ENCODE assay signal across 12 cellular contexts in genomic region chr4:159360549-159360948, GRCh38.
DNase-seq lines count a peak whose midpoint lies in the region; ATAC-seq, FAIRE-seq and TF ChIP-seq lines count a peak whose summit lies in the region.
"Had no signal": no experiment of that assay in that cellular context is flagged by ENCODE, and none has a peak within 500 bp of the region (broad histone marks: within the 10 kb centered on the region; RNA-seq: fewer than 3 reads in every experiment).

No MANE protein-coding gene starts in this region.

- H3K4me3 ChIP-seq in AG04450 (ENCODE audit: low read depth, low read length): no peak overlapping the region
- no peak overlapping the region for H3K4me3 ChIP-seq in keratinocyte (ENCODE audit: control insufficient read depth in 2 of 3, extremely low read depth in 1 of 3, insufficient read depth in 2 of 3, low read depth in 1 of 3, low read length in 3 of 3)
- H3K4me3 ChIP-seq in upper lobe of left lung: no peak overlapping the region
- H3K4me3 ChIP-seq: upper lobe of right lung had no signal

- ATAC-seq in upper lobe of left lung (ENCODE audit: low FRiP score in 2 of 2): no peak
- ATAC-seq: upper lobe of right lung had no signal

- H3K9me3 ChIP-seq in AG04450 (ENCODE audit: control insufficient read depth, insufficient read depth, low read length) (peaks cover 2% of the 10 kb centered on the region; the same call in 1 of the 2 replicates), keratinocyte (ENCODE audit: control insufficient read depth, low read depth, low read length) (no peaks in the 10 kb centered on the region), upper lobe of left lung (no peaks in the 10 kb centered on the region)
- H3K9me3 ChIP-seq: upper lobe of right lung had no signal

- H3K79me2 ChIP-seq in keratinocyte (ENCODE audit: control insufficient read depth, insufficient read depth, low read length): no peaks in the 10 kb centered on the region

- CTCF ChIA-PET in AG04450 (lab: Charles Lee): interaction anchor here (2.2 kb wide), 1 partner anchor 158 kb away, joined by 4 read pairs; no protein-coding TSS in a partner anchor

- H3K27me3 ChIP-seq in AG04450 (ENCODE audit: control insufficient read depth, insufficient read depth, low read length) (no peaks in the 10 kb centered on the region), keratinocyte (ENCODE audit: control insufficient read depth, extremely low read depth, insufficient read depth, low read length) (no peaks in the 10 kb centered on the region), upper lobe of left lung (no peaks in the 10 kb centered on the region)
- H3K27me3 ChIP-seq: upper lobe of right lung had no signal

- FAIRE-seq in HTR-8/SVneo (lab: Jason Lieb, UNC) (no peak), keratinocyte (lab: Jason Lieb, UNC) (peak; percentile 96)

- peak overlapping the region; percentile 18 for H3K4me2 ChIP-seq in keratinocyte (ENCODE audit: control insufficient read depth, extremely low read depth, insufficient read depth, low read depth, low read length)

- H3K4me1 ChIP-seq in keratinocyte (ENCODE audit: control insufficient read depth, extremely low read depth, insufficient read depth, low read length) (peaks cover 36% of the 10 kb centered on the region), upper lobe of left lung (no peaks in the 10 kb centered on the region)
- H3K4me1 ChIP-seq: upper lobe of right lung had no signal

- in situ Hi-C loops in KBM-7 (cut with MboI; ENCODE audit: low pct_unique_long_range_greater_than_20kb, low sequenced_read_pairs): no loop called here

- 88 to 97% methylated on average over 3 of the region's 3 CpGs for WGBS in upper lobe of left lung, 2 donors

- TF ChIP-seq CTCF in AG04450 (IDR thresholded peaks at IDR 0.05; ENCODE audit: low read depth, low read length): no peak
- no peak for TF ChIP-seq CTCF in keratinocyte (optimal IDR thresholded peaks at IDR 0.05 in 1 of 3, IDR thresholded peaks at IDR 0.05 in 1 of 3, conservative IDR thresholded peaks at IDR 0.05 in 1 of 3; ENCODE audit: extremely low read depth in 1 of 3, insufficient read depth in 2 of 3, low read length in 3 of 3)
- no peak for TF ChIP-seq CTCF in upper lobe of left lung (IDR thresholded peaks at IDR 0.05)

- dilution Hi-C loops in keratinocyte (cut with MboI; ENCODE audit: extremely low pct_ligation_motif_present, low sequenced_read_pairs): no loop called here

- H3K36me3 ChIP-seq in keratinocyte (ENCODE audit: control insufficient read depth in 2 of 2, extremely low read depth in 1 of 2, insufficient read depth in 2 of 2, low read length in 2 of 2) (peaks cover 3% of the 10 kb centered on the region in 2 experiments), upper lobe of left lung (peaks cover 11 to 64% (median 38%) of the 10 kb centered on the region in 4 donors)

- no peak overlapping the region for H3K9ac ChIP-seq in keratinocyte (ENCODE audit: control insufficient read depth, extremely low read depth, insufficient read depth, low read length)

- no peaks in the 10 kb centered on the region for H3K9me1 ChIP-seq in keratinocyte (ENCODE audit: control insufficient read depth, extremely low read depth, insufficient read depth, low read length)

- POLR2A ChIA-PET in AG04450 (lab: Yijun Ruan, JAX): no interaction called here

- DNase-seq in AG04450 (ENCODE audit: low read depth, low spot score) (peak; percentile 78), HTR-8/SVneo (ENCODE audit: insufficient read length, low spot score) (peak; percentile 30), brain pericyte (ENCODE audit: low read depth, low spot score) (peak; percentile 6), keratinocyte (ENCODE audit: low read depth, low spot score) (peak; percentile 48), NK-92 (lab: John Stamatoyannopoulos, UW; ENCODE audit: unreplicated experiment) (no peak), upper lobe of left lung (no peak), KBM-7 (no peak)
- no peak for DNase-seq in activated T-cell treated with anti-CD3 and anti-CD28 coated beads, Interleukin-2, amount 50 U/mL, for 1 hour
- DNase-seq: activated CD4-positive, alpha-beta T cell treated with anti-CD3 and anti-CD28 coated beads, Interleukin-2, amount 50 U/mL, for 4 hours; activated gamma-delta T cell; NCI-H2171; upper lobe of right lung had no signal

- H3K27ac ChIP-seq in AG04450 (ENCODE audit: low read depth, low read length) (no peak overlapping the region), keratinocyte (ENCODE audit: control insufficient read depth, insufficient read depth, low read length) (peak overlapping the region; percentile 29), upper lobe of left lung (no peak overlapping the region)
- H3K27ac ChIP-seq: upper lobe of right lung had no signal

- TF ChIP-seq EP300 in upper lobe of left lung (IDR thresholded peaks at IDR 0.05): no peak

- H2AFZ ChIP-seq in keratinocyte (ENCODE audit: control insufficient read depth, low read length): no peak overlapping the region

- no peak for TF ChIP-seq POLR2A in upper lobe of left lung (IDR thresholded peaks at IDR 0.05)

- H4K20me1 ChIP-seq in keratinocyte (ENCODE audit: control insufficient read depth, extremely low read depth, insufficient read depth, low read length): no peaks in the 10 kb centered on the region

Comparison
In these comparisons a context has a peak if more than half of its experiments do, and no peak if none do; other contexts are left out.
1. DNase-seq: peak in AG04450 (single experiment), HTR-8/SVneo (single experiment), brain pericyte (single experiment) and keratinocyte (single experiment); none in NK-92 (single experiment), upper lobe of left lung (0 of 2), KBM-7 (single experiment) and activated T-cell treated with anti-CD3 and anti-CD28 coated beads, Interleukin-2, amount 50 U/mL, for 1 hour (single experiment).